In genomic region chr19:35462476-35462953, GRCh38 we compare ENCODE assay signal across 9 cellular contexts. TPM values are rescaled to one million over a fixed set of nuclear protein-coding genes. Genes with fewer than 3 reads are reported as not detected.
DNase-seq lines count a peak whose midpoint lies in the region; ATAC-seq and TF ChIP-seq lines count a peak whose summit lies in the region.
"Had no signal": no experiment of that assay in that cellular context is flagged by ENCODE, and none has a peak within 500 bp of the region (broad histone marks: within the 10 kb centered on the region; RNA-seq: fewer than 3 reads in every experiment).

No MANE protein-coding gene starts in this region.

- H3K9me3 ChIP-seq in mesodermal cell (ENCODE audit: control insufficient read depth, low read length) (no peaks in the 10 kb centered on the region), WERI-Rb-1 (ENCODE audit: severe bottlenecking) (no peaks in the 10 kb centered on the region), prostate gland (no peaks in the 10 kb centered on the region), thyroid gland (no peaks in the 10 kb centered on the region)

- ATAC-seq in GM19351 (IDR thresholded peaks at IDR 0.05; ENCODE audit: unreplicated experiment): peak; percentile 71

- H3K27me3 ChIP-seq in HL-60 (ENCODE audit: insufficient read depth, poor library complexity, severe bottlenecking): no peaks in the 10 kb centered on the region
- no peaks in the 10 kb centered on the region for H3K27me3 ChIP-seq in WERI-Rb-1 (ENCODE audit: insufficient read depth, low read depth, severe bottlenecking)
- H3K27me3 ChIP-seq in prostate gland (replicated peaks; ENCODE audit: insufficient read depth): no peaks in the 10 kb centered on the region
- H3K27me3 ChIP-seq in thyroid gland: no peaks in the 10 kb centered on the region

- no peaks in the 10 kb centered on the region for H3K36me3 ChIP-seq in mesodermal cell (ENCODE audit: control insufficient read depth, insufficient read depth, low read length)
- H3K36me3 ChIP-seq in WERI-Rb-1: no peaks in the 10 kb centered on the region
- H3K36me3 ChIP-seq in prostate gland: no peaks in the 10 kb centered on the region
- H3K36me3 ChIP-seq in thyroid gland: no peaks in the 10 kb centered on the region

- H3K4me3 ChIP-seq in HL-60 (replicated peaks; ENCODE audit: insufficient read depth, low read length) (no peak overlapping the region), mesodermal cell (ENCODE audit: extremely low read depth, insufficient read depth, low read length, poor library complexity, severe bottlenecking) (no peak overlapping the region), WERI-Rb-1 (ENCODE audit: low read depth, low read length) (no peak overlapping the region), prostate gland (no peak overlapping the region), thyroid gland (replicated peaks in 1 of 3) (no peak overlapping the region)

- TF ChIP-seq POLR2A in prostate gland (IDR thresholded peaks at IDR 0.05) (no peak), thyroid gland (IDR thresholded peaks at IDR 0.05) (no peak)

- DNase-seq in Ammon's horn (ENCODE audit: low spot score): peak; percentile 57
- peak; percentile 79 to 96 for DNase-seq in HL-60 (ENCODE audit: low read depth in 1 of 2, low spot score in 1 of 2)
- DNase-seq in activated CD8-positive, alpha-beta memory T cell treated with anti-CD3 and anti-CD28 coated beads, Interleukin-2, amount 50 U/mL, for 4 hours: peak; percentile 35
- DNase-seq in WERI-Rb-1: no peak
- DNase-seq in prostate gland (ENCODE audit: low spot score): no peak
- no peak for DNase-seq in thyroid gland

- H3K27ac ChIP-seq in HL-60 (replicated peaks): peak overlapping the region; percentile 43; the same call in 1 of the 2 replicates
- H3K27ac ChIP-seq in mesodermal cell (ENCODE audit: low read depth, low read length, severe bottlenecking): peak overlapping the region; percentile 45
- no peak overlapping the region for H3K27ac ChIP-seq in WERI-Rb-1
- no peak overlapping the region for H3K27ac ChIP-seq in prostate gland
- H3K27ac ChIP-seq in thyroid gland: no peak overlapping the region

- intact Hi-C loops in prostate gland (cut with DNase I): no loop called here
- intact Hi-C loops in thyroid gland (cut with DNase I): no loop called here

- TF ChIP-seq CTCF in HL-60 (IDR thresholded peaks at IDR 0.05; ENCODE audit: insufficient read depth, low read length) (no peak), WERI-Rb-1 (IDR thresholded peaks at IDR 0.05; ENCODE audit: low read depth, low read length) (no peak), prostate gland (IDR thresholded peaks at IDR 0.05) (no peak), thyroid gland (IDR thresholded peaks at IDR 0.05) (no peak)

- H3K4me1 ChIP-seq in mesodermal cell (ENCODE audit: control insufficient read depth, insufficient read depth, low read length, poor library complexity, severe bottlenecking) (peaks cover 4% of the 10 kb centered on the region), prostate gland (replicated peaks) (no peaks in the 10 kb centered on the region), thyroid gland (peaks cover 21 to 31% of the 10 kb centered on the region in 2 donors)

- WGBS in mesodermal cell (ENCODE audit: insufficient coverage in 2 of 2), 2 experiments: 66 to 81% methylated on average over 5 to 6 of the region's 6 CpGs
- WGBS in prostate gland: 52% methylated on average over 6 of the region's 6 CpGs
- WGBS in thyroid gland, 2 donors: 48 to 61% methylated on average over 6 of the region's 6 CpGs

RNA-seq across cellular contexts. Expression of gene FFAR2, which starts 14.5 kb away (rescaled TPM):
- not detected for polyA plus RNA-seq in mesodermal cell (2013, experiment 1 of 2)
- polyA plus RNA-seq in mesodermal cell (2013, experiment 2 of 2): not detected
- total RNA-seq in prostate gland (under 1 TPM in 1 of 2 donors, not detected in 1; 0.87 TPM), thyroid gland (under 1 TPM in 1 of 4 donors, not detected in 3; 0.27 TPM)

RNA-seq across cellular contexts. Expression of gene KRTDAP, which starts 27.7 kb away (rescaled TPM):
- not detected for polyA plus RNA-seq in mesodermal cell (2013, experiment 1 of 2)
- not detected for polyA plus RNA-seq in mesodermal cell (2013, experiment 2 of 2)
- total RNA-seq in prostate gland (10 to 100 TPM in 1 of 2 donors, 1 to 10 TPM in 1; 3.6 to 58.6 TPM), thyroid gland (1 to 10 TPM in 1 of 4 donors, not detected in 3; 2.7 TPM)
- total RNA-seq: mononuclear cell had no signal

RNA-seq across cellular contexts. Expression of gene DMKN, which starts 50.9 kb away (rescaled TPM):
- polyA plus RNA-seq in mesodermal cell (2013, experiment 1 of 2): 23.3 TPM
- 26.4 TPM for polyA plus RNA-seq in mesodermal cell (2013, experiment 2 of 2)
- total RNA-seq in prostate gland (10 to 100 TPM; 50.9 to 80.5 TPM), thyroid gland (100 to 1,000 TPM; 164 to 348 (median 213) TPM)
- total RNA-seq: mononuclear cell had no signal

Comparison
In these comparisons a context has a peak if more than half of its experiments do, and no peak if none do; other contexts are left out.
1. DNase-seq: peak in Ammon's horn (single experiment), HL-60 (2 of 2) and activated CD8-positive, alpha-beta memory T cell treated with anti-CD3 and anti-CD28 coated beads, Interleukin-2, amount 50 U/mL, for 4 hours (single experiment); none in WERI-Rb-1 (single experiment), prostate gland (single experiment) and thyroid gland (0 of 2).
2. H3K27ac ChIP-seq: peak in HL-60 (single experiment) and mesodermal cell (single experiment); none in WERI-Rb-1 (single experiment), prostate gland (0 of 2) and thyroid gland (0 of 3).